ENCODE assay signal across 1 cellular context in genomic region chr2:43041661-43042360, GRCh38.
TF ChIP-seq lines count a peak whose summit lies in the region.

No MANE protein-coding gene starts in this region.

TF ChIP-seq in K562, 482 proteins besides CTCF, POLR2A, EP300 and RAD21 (continued from another document and continues in another):
- TF ChIP-seq REST (CRISPR knock-in tag; IDR thresholded peaks at IDR 0.05; ENCODE audit: low read depth) (no peak), ZNF277 (CRISPR knock-in tag; IDR thresholded peaks at IDR 0.05; ENCODE audit: borderline replicate concordance) (no peak), HIVEP1 (CRISPR knock-in tag; IDR thresholded peaks at IDR 0.05) (no peak), CEBPG (CRISPR knock-in tag; IDR thresholded peaks at IDR 0.05) (no peak), CEBPG (tag; conservative IDR thresholded peaks at IDR 0.05 in 1 of 2, IDR thresholded peaks at IDR 0.05 in 1 of 2) (no peak), NFIX (CRISPR knock-in tag; IDR thresholded peaks at IDR 0.05; ENCODE audit: low read depth) (no peak), KDM4B (IDR thresholded peaks at IDR 0.05; ENCODE audit: borderline replicate concordance in 2 of 2, low read depth in 1 of 2) (no peak), ZNF263 (CRISPR knock-in tag; IDR thresholded peaks at IDR 0.05; ENCODE audit: borderline replicate concordance) (no peak), ATF2 (CRISPR knock-in tag; IDR thresholded peaks at IDR 0.05) (no peak), FOXK1 (CRISPR knock-in tag; IDR thresholded peaks at IDR 0.05; ENCODE audit: borderline replicate concordance) (no peak), ELK1 (CRISPR knock-in tag; IDR thresholded peaks at IDR 0.05) (no peak), HDAC8 (tag; IDR thresholded peaks at IDR 0.05) (no peak), ZNF592 (IDR thresholded peaks at IDR 0.05) (no peak; the same call in 1 of the 2 replicates), NCOR1 (IDR thresholded peaks at IDR 0.05) (no peak), CHCHD3 (CRISPR knock-in tag; IDR thresholded peaks at IDR 0.05) (no peak), ZNF644 (tag; IDR thresholded peaks at IDR 0.05; ENCODE audit: low read depth) (no peak), CREBBP (IDR thresholded peaks at IDR 0.05; ENCODE audit: low read depth, low read length) (no peak), ZBTB26 (CRISPR knock-in tag; IDR thresholded peaks at IDR 0.05) (no peak), SRSF7 (optimal IDR thresholded peaks at IDR 0.05; ENCODE audit: low read depth, low read length) (no peak), MYNN (IDR thresholded peaks at IDR 0.05) (peak; percentile 54), MYNN (CRISPR knock-in tag; IDR thresholded peaks at IDR 0.05) (no peak), ZC3H11A (IDR thresholded peaks at IDR 0.05; ENCODE audit: low read depth, low read length) (no peak), RNF219 (CRISPR knock-in tag; IDR thresholded peaks at IDR 0.05) (no peak), HLTF (IDR thresholded peaks at IDR 0.05) (no peak), ZC3H8 (IDR thresholded peaks at IDR 0.05) (no peak), ATF7 (IDR thresholded peaks at IDR 0.05) (no peak; the same call in 1 of the 2 replicates), MCM2 (IDR thresholded peaks at IDR 0.05; ENCODE audit: low read depth) (no peak), RNF2 (IDR thresholded peaks at IDR 0.05) (0 out of 2 replicates have a peak, but pooled peaks have one; percentile 30), RBM14 (IDR thresholded peaks at IDR 0.05; ENCODE audit: borderline replicate concordance, insufficient read depth, low read depth, low read length) (no peak), ARID3B (CRISPR knock-in tag; IDR thresholded peaks at IDR 0.05; ENCODE audit: borderline replicate concordance) (no peak), CBFB (CRISPR knock-in tag; IDR thresholded peaks at IDR 0.05) (no peak), NRF1 (conservative IDR thresholded peaks at IDR 0.05 in 1 of 2, IDR thresholded peaks at IDR 0.05 in 1 of 2) (no peak), TCF7 (IDR thresholded peaks at IDR 0.05; ENCODE audit: borderline replicate concordance) (no peak), CCNT2 (IDR thresholded peaks at IDR 0.05; ENCODE audit: borderline replicate concordance, extremely low read depth, insufficient read length, low read depth, low read length) (no peak)
- TF ChIP-seq, protein P1, sequence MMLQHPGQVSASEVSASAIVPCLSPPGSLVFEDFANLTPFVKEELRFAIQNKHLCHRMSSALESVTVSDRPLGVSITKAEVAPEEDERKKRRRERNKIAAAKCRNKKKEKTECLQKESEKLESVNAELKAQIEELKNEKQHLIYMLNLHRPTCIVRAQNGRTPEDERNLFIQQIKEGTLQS (IDR thresholded peaks at IDR 0.05) = peak; percentile 95
- TF ChIP-seq, protein P1 (CRISPR knock-in tag; conservative IDR thresholded peaks at IDR 0.05) = 0 out of 2 replicates have a peak, but pooled peaks have one; percentile 14
- TF ChIP-seq, protein P2, sequence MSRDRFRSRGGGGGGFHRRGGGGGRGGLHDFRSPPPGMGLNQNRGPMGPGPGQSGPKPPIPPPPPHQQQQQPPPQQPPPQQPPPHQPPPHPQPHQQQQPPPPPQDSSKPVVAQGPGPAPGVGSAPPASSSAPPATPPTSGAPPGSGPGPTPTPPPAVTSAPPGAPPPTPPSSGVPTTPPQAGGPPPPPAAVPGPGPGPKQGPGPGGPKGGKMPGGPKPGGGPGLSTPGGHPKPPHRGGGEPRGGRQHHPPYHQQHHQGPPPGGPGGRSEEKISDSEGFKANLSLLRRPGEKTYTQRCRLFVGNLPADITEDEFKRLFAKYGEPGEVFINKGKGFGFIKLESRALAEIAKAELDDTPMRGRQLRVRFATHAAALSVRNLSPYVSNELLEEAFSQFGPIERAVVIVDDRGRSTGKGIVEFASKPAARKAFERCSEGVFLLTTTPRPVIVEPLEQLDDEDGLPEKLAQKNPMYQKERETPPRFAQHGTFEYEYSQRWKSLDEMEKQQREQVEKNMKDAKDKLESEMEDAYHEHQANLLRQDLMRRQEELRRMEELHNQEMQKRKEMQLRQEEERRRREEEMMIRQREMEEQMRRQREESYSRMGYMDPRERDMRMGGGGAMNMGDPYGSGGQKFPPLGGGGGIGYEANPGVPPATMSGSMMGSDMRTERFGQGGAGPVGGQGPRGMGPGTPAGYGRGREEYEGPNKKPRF (IDR thresholded peaks at IDR 0.05; ENCODE audit: low read depth, low read length) = no peak
- TF ChIP-seq, protein P3, sequence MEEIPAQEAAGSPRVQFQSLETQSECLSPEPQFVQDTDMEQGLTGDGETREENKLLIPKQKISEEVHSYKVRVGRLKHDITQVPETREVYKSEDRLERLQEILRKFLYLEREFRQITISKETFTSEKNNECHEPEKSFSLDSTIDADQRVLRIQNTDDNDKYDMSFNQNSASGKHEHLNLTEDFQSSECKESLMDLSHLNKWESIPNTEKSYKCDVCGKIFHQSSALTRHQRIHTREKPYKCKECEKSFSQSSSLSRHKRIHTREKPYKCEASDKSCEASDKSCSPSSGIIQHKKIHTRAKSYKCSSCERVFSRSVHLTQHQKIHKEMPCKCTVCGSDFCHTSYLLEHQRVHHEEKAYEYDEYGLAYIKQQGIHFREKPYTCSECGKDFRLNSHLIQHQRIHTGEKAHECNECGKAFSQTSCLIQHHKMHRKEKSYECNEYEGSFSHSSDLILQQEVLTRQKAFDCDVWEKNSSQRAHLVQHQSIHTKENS (CRISPR knock-in tag; IDR thresholded peaks at IDR 0.05) = no peak
